Comparison of ENCODE assay signal across 17 cellular contexts in the genomic region with DNA sequence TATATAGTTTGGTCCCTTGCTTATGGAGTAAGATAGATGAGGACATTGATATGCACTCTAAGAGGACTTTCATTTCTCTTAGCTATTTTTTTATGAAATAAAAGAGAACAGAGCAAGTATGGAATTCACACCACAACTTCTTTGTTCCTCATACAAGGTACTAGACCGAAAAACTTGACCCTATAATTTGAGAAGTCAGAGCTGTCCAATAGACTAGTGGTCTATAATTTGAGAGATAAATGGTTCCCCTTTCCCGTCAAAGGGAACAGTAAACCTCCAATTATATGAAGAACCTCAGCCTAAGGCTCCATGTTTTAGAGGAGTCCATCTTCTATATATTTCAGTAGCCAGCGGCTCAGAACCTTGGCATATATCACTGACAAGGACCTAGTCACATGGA. TPM values are rescaled to one million over a fixed set of nuclear protein-coding genes. Genes with fewer than 3 reads are reported as not detected.
DNase-seq lines count a peak whose midpoint lies in the region; ATAC-seq lines count a peak whose summit lies in the region.
"Had no signal": no experiment of that assay in that cellular context is flagged by ENCODE, and none has a peak within 500 bp of the region (broad histone marks: within the 10 kb centered on the region; RNA-seq: fewer than 3 reads in every experiment).

No MANE protein-coding gene starts in this region.

- no peaks in the 10 kb centered on the region for H3K9me3 Mint-ChIP-seq in activated naive CD4-positive, alpha-beta T cell treated with anti-CD3 and anti-CD28 coated beads for 36 hours
- H3K9me3 Mint-ChIP-seq in activated naive CD8-positive, alpha-beta T cell treated with anti-CD3 and anti-CD28 coated beads for 36 hours = peaks cover 1% of the 10 kb centered on the region
- no peaks in the 10 kb centered on the region for H3K9me3 Mint-ChIP-seq in stimulated activated memory B cell treated with anti-CD40 and anti-IgM and Interleukin-4, amounts not matched to agents 10 μg/mL and 1 μg/mL and 100 μg/mL, for 72 hours

- intact Hi-C loops in activated naive CD4-positive, alpha-beta T cell treated with anti-CD3 and anti-CD28 coated beads for 36 hours (cut with micrococcal nuclease) = loop anchor here (1.0 kb wide), 2 partner anchors 16 to 26 kb away; no protein-coding TSS in a partner anchor

- DNase-seq in activated naive CD4-positive, alpha-beta T cell treated with anti-CD3 and anti-CD28 coated beads for 36 hours = no peak
- DNase-seq in activated naive CD4-positive, alpha-beta T cell treated with anti-CD3 and anti-CD28 coated beads, Interleukin-2, amount 50 U/mL, for 16 hours = no peak
- DNase-seq in MV-4-11 (lab: John Stamatoyannopoulos, UW) = peak; percentile 79
- no peak for DNase-seq in activated naive CD8-positive, alpha-beta T cell treated with anti-CD3 and anti-CD28 coated beads for 36 hours
- DNase-seq in NCI-H2107 treated with DMSO at 0.1 percent for 48 hours (lab: John Stamatoyannopoulos, UW; ENCODE audit: unreplicated experiment) = no peak
- DNase-seq: CD4-positive, alpha-beta memory T cell; DMS79; NCI-H1417; NCI-H2029 treated with DMSO at 0.1 percent for 48 hours; NCI-H524 treated with DMSO at 0.1 percent for 48 hours; NK-92 treated with Interleukin-12 subunit alpha and Interleukin-12 subunit beta, amount 100 ng/mL, for 24 hours; Peyer's patch; Right ventricle myocardium superior; SK-N-SH had no signal

- peak; percentile 89 for ATAC-seq in stimulated activated memory B cell treated with anti-CD40 and anti-IgM and Interleukin-4, amounts not matched to agents 10 μg/mL and 1 μg/mL and 100 μg/mL, for 72 hours
- ATAC-seq in GM21576 (IDR thresholded peaks at IDR 0.05; ENCODE audit: unreplicated experiment) = no peak
- ATAC-seq: HepG2 had no signal

- no peak overlapping the region for H3K4me3 Mint-ChIP-seq in activated naive CD4-positive, alpha-beta T cell treated with anti-CD3 and anti-CD28 coated beads for 36 hours
- no peak overlapping the region for H3K4me3 Mint-ChIP-seq in activated naive CD8-positive, alpha-beta T cell treated with anti-CD3 and anti-CD28 coated beads for 36 hours
- no peak overlapping the region for H3K4me3 Mint-ChIP-seq in stimulated activated memory B cell treated with anti-CD40 and anti-IgM and Interleukin-4, amounts not matched to agents 10 μg/mL and 1 μg/mL and 100 μg/mL, for 72 hours
- H3K4me3 Mint-ChIP-seq: CD4-positive, alpha-beta memory T cell had no signal

- peaks cover 30% of the 10 kb centered on the region for H3K4me1 Mint-ChIP-seq in activated naive CD4-positive, alpha-beta T cell treated with anti-CD3 and anti-CD28 coated beads for 36 hours (ENCODE audit: low read depth)
- peaks cover 27% of the 10 kb centered on the region for H3K4me1 Mint-ChIP-seq in activated naive CD8-positive, alpha-beta T cell treated with anti-CD3 and anti-CD28 coated beads for 36 hours
- peaks cover 18% of the 10 kb centered on the region for H3K4me1 Mint-ChIP-seq in stimulated activated memory B cell treated with anti-CD40 and anti-IgM and Interleukin-4, amounts not matched to agents 10 μg/mL and 1 μg/mL and 100 μg/mL, for 72 hours

- peak overlapping the region; percentile 50 for H3K27ac Mint-ChIP-seq in activated naive CD4-positive, alpha-beta T cell treated with anti-CD3 and anti-CD28 coated beads for 36 hours
- H3K27ac Mint-ChIP-seq in activated naive CD8-positive, alpha-beta T cell treated with anti-CD3 and anti-CD28 coated beads for 36 hours = peak overlapping the region; percentile 87
- peak overlapping the region; percentile 65 for H3K27ac Mint-ChIP-seq in stimulated activated memory B cell treated with anti-CD40 and anti-IgM and Interleukin-4, amounts not matched to agents 10 μg/mL and 1 μg/mL and 100 μg/mL, for 72 hours

- CTCF ChIA-PET in activated naive CD4-positive, alpha-beta T cell treated with anti-CD3 and anti-CD28 coated beads for 36 hours (lab: Charles Lee) = no interaction called here

- no peaks in the 10 kb centered on the region for H3K36me3 Mint-ChIP-seq in activated naive CD4-positive, alpha-beta T cell treated with anti-CD3 and anti-CD28 coated beads for 36 hours (ENCODE audit: low read depth)
- peaks cover 5% of the 10 kb centered on the region for H3K36me3 Mint-ChIP-seq in activated naive CD8-positive, alpha-beta T cell treated with anti-CD3 and anti-CD28 coated beads for 36 hours
- no peaks in the 10 kb centered on the region for H3K36me3 Mint-ChIP-seq in stimulated activated memory B cell treated with anti-CD40 and anti-IgM and Interleukin-4, amounts not matched to agents 10 μg/mL and 1 μg/mL and 100 μg/mL, for 72 hours
- H3K36me3 Mint-ChIP-seq: CD4-positive, alpha-beta memory T cell had no signal

- no peaks in the 10 kb centered on the region for H3K27me3 Mint-ChIP-seq in activated naive CD4-positive, alpha-beta T cell treated with anti-CD3 and anti-CD28 coated beads for 36 hours (ENCODE audit: low read depth)
- H3K27me3 Mint-ChIP-seq in activated naive CD8-positive, alpha-beta T cell treated with anti-CD3 and anti-CD28 coated beads for 36 hours = no peaks in the 10 kb centered on the region
- no peaks in the 10 kb centered on the region for H3K27me3 Mint-ChIP-seq in stimulated activated memory B cell treated with anti-CD40 and anti-IgM and Interleukin-4, amounts not matched to agents 10 μg/mL and 1 μg/mL and 100 μg/mL, for 72 hours
- H3K27me3 Mint-ChIP-seq: CD4-positive, alpha-beta memory T cell had no signal

RNA-seq across cellular contexts. Expression of gene HIF1A, which starts 58.5 kb away (rescaled TPM):
- 100 to 1,000 TPM; 398 to 417 TPM for total RNA-seq in activated naive CD4-positive, alpha-beta T cell treated with anti-CD3 and anti-CD28 coated beads for 36 hours
- 100 to 1,000 TPM; 157 to 158 TPM for total RNA-seq in activated naive CD8-positive, alpha-beta T cell treated with anti-CD3 and anti-CD28 coated beads for 36 hours
